29 cellular contexts compared by ENCODE assay signal in genomic region chr5:112065818-112066217, GRCh38.
"Had no signal": no experiment of that assay in that cellular context is flagged by ENCODE, and none has a peak within 500 bp of the region (broad histone marks: within the 10 kb centered on the region; RNA-seq: fewer than 3 reads in every experiment).

No MANE protein-coding gene starts in this region.

- H3K27ac Mint-ChIP-seq: naive thymus-derived CD8-positive, alpha-beta T cell; natural killer cell treated with Interleukin-12 subunit alpha and Interleukin-12 subunit beta and Interleukin-15 and Interleukin-18, amount 100 ng/mL, for 72 hours; neural progenitor cell; progenitor cell of endocrine pancreas; stimulated activated memory B cell treated with anti-CD40 and anti-IgM and Interleukin-4, amounts not matched to agents 10 μg/mL and 1 μg/mL and 100 μg/mL, for 72 hours; stimulated activated naive CD8-positive, alpha-beta T cell treated with anti-CD3 and anti-CD28 coated beads, Interleukin-15, amount 100 ng/mL, for 72 hours; type B pancreatic cell had no signal

- H2AFZ ChIP-seq: neural progenitor cell, parathyroid adenoma had no signal

- H3K9me3 Mint-ChIP-seq: naive thymus-derived CD8-positive, alpha-beta T cell; natural killer cell treated with Interleukin-12 subunit alpha and Interleukin-12 subunit beta and Interleukin-15 and Interleukin-18, amount 100 ng/mL, for 72 hours; neural progenitor cell; stimulated activated memory B cell treated with anti-CD40 and anti-IgM and Interleukin-4, amounts not matched to agents 10 μg/mL and 1 μg/mL and 100 μg/mL, for 72 hours; stimulated activated naive CD8-positive, alpha-beta T cell treated with anti-CD3 and anti-CD28 coated beads, Interleukin-15, amount 100 ng/mL, for 72 hours had no signal

- H3K9ac ChIP-seq: neural progenitor cell, parathyroid adenoma had no signal

- H3K79me2 ChIP-seq: parathyroid adenoma had no signal

- H3K27me3 ChIP-seq: neural progenitor cell, ovary, right lobe of liver, sigmoid colon, suprapubic skin, testis, tibial artery, transverse colon, upper lobe of right lung, uterus had no signal

- H3K27ac ChIP-seq: neural progenitor cell, ovary, parathyroid adenoma, psoas muscle, right lobe of liver, sigmoid colon, suprapubic skin, testis, tibial artery, transverse colon, upper lobe of right lung, uterus had no signal

- H3K27me3 Mint-ChIP-seq: progenitor cell of endocrine pancreas; stimulated activated memory B cell treated with anti-CD40 and anti-IgM and Interleukin-4, amounts not matched to agents 10 μg/mL and 1 μg/mL and 100 μg/mL, for 72 hours; type B pancreatic cell had no signal

- H3K4me1 ChIP-seq: parathyroid adenoma, psoas muscle, right lobe of liver, sigmoid colon, suprapubic skin, testis, tibial artery, transverse colon, upper lobe of right lung, uterus had no signal

- H3K36me3 Mint-ChIP-seq: naive thymus-derived CD8-positive, alpha-beta T cell; natural killer cell treated with Interleukin-12 subunit alpha and Interleukin-12 subunit beta and Interleukin-15 and Interleukin-18, amount 100 ng/mL, for 72 hours; neural progenitor cell; stimulated activated memory B cell treated with anti-CD40 and anti-IgM and Interleukin-4, amounts not matched to agents 10 μg/mL and 1 μg/mL and 100 μg/mL, for 72 hours; type B pancreatic cell had no signal

- DNase-seq: naive thymus-derived CD8-positive, alpha-beta T cell; occipital lobe; ovary; posterior cingulate gyrus; psoas muscle; right cardiac atrium; right lobe of liver; sigmoid colon; small intestine; stimulated activated CD4-positive, alpha-beta T cell treated with anti-CD3 and anti-CD28 coated beads, Interleukin-15, amount 100 ng/mL, for 24 hours; stimulated activated CD4-positive, alpha-beta T cell treated with anti-CD3 and anti-CD28 coated beads, Interleukin-2, amount 100 ng/mL, for 24 hours; stimulated activated CD4-positive, alpha-beta T cell treated with anti-CD3 and anti-CD28 coated beads, Interleukin-2, amount 100 ng/mL, for 48 hours; stimulated activated CD4-positive, alpha-beta T cell treated with anti-CD3 and anti-CD28 coated beads, Interleukin-4, amount 100 ng/mL, for 24 hours; stimulated activated naive CD4-positive, alpha-beta T cell; stimulated activated naive CD8-positive, alpha-beta T cell treated with anti-CD3 and anti-CD28 coated beads, Interleukin-15, amount 100 ng/mL, for 72 hours; stimulated activated naive CD8-positive, alpha-beta T cell treated with anti-CD3 and anti-CD28 coated beads, Interleukin-15, Interleukin-2, amounts not matched to agents 100 U/mL and 50 U/mL, for 24 hours; substantia nigra; testis; tibial artery; transverse colon; upper lobe of right lung; uterus had no signal

- ATAC-seq: naive thymus-derived CD8-positive, alpha-beta T cell; natural killer cell treated with Interleukin-12 subunit alpha and Interleukin-12 subunit beta and Interleukin-15 and Interleukin-18, amount 100 ng/mL, for 72 hours; psoas muscle; right cardiac atrium; right lobe of liver; stimulated activated memory B cell treated with anti-CD40 and anti-IgM and Interleukin-4, amounts not matched to agents 10 μg/mL and 1 μg/mL and 100 μg/mL, for 72 hours; stimulated activated naive CD8-positive, alpha-beta T cell treated with anti-CD3 and anti-CD28 coated beads, Interleukin-15, amount 100 ng/mL, for 72 hours; stimulated activated naive CD8-positive, alpha-beta T cell treated with anti-CD3 and anti-CD28 coated beads, Interleukin-15, Interleukin-2, amounts not matched to agents 100 U/mL and 50 U/mL, for 24 hours; upper lobe of right lung had no signal

- H3K4me3 Mint-ChIP-seq: naive thymus-derived CD8-positive, alpha-beta T cell; natural killer cell treated with Interleukin-12 subunit alpha and Interleukin-12 subunit beta and Interleukin-15 and Interleukin-18, amount 100 ng/mL, for 72 hours; neural progenitor cell; stimulated activated memory B cell treated with anti-CD40 and anti-IgM and Interleukin-4, amounts not matched to agents 10 μg/mL and 1 μg/mL and 100 μg/mL, for 72 hours; stimulated activated naive CD8-positive, alpha-beta T cell treated with anti-CD3 and anti-CD28 coated beads, Interleukin-15, amount 100 ng/mL, for 72 hours; type B pancreatic cell had no signal

- H3K4me2 ChIP-seq: neural progenitor cell had no signal

- H3K4me3 ChIP-seq: neural progenitor cell, ovary, psoas muscle, right lobe of liver, sigmoid colon, suprapubic skin, testis, tibial artery, transverse colon, upper lobe of right lung, uterus had no signal

- H3K4me1 Mint-ChIP-seq: naive thymus-derived CD8-positive, alpha-beta T cell; stimulated activated memory B cell treated with anti-CD40 and anti-IgM and Interleukin-4, amounts not matched to agents 10 μg/mL and 1 μg/mL and 100 μg/mL, for 72 hours; stimulated activated naive CD8-positive, alpha-beta T cell treated with anti-CD3 and anti-CD28 coated beads, Interleukin-15, amount 100 ng/mL, for 72 hours had no signal

- H3K36me3 ChIP-seq: neural progenitor cell, ovary, right lobe of liver, sigmoid colon, suprapubic skin, tibial artery, transverse colon, upper lobe of right lung, uterus had no signal

- H3K9me3 ChIP-seq: ovary, psoas muscle, right lobe of liver, sigmoid colon, suprapubic skin, testis, tibial artery, transverse colon, upper lobe of right lung, uterus had no signal

- FAIRE-seq: small intestine had no signal
